ENCODE assay signal across 21 cellular contexts in the genomic region with DNA sequence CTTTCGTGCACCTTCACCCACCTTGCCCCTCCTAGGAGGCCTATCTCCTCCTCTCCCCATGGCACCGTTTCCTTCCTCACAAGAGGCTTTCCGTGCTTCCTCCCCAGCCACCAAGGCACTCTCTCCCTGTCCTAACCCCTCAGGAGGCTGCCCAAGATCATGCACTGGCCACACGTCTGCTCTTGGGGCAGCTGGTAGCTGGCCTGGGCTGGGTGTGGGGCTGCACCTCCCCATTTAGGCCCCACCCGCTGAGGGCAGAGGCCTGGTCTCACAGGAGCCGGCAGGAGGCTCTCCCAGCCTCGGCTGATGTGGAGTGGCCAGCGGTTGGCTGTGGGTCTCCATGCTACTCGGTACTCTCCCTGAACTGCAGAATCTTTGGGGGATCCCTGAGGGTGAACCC. TPM values are rescaled to one million over a fixed set of nuclear protein-coding genes. Genes with fewer than 3 reads are reported as not detected.
DNase-seq lines count a peak whose midpoint lies in the region; ATAC-seq and TF ChIP-seq lines count a peak whose summit lies in the region.
"Had no signal": no experiment of that assay in that cellular context is flagged by ENCODE, and none has a peak within 500 bp of the region (broad histone marks: within the 10 kb centered on the region; RNA-seq: fewer than 3 reads in every experiment).

No MANE protein-coding gene starts in this region.

- H3K36me3 Mint-ChIP-seq in GM23338 (ENCODE audit: low read depth) (no peaks in the 10 kb centered on the region), chondrocyte (ENCODE audit: low read depth) (no peaks in the 10 kb centered on the region)
- H3K36me3 Mint-ChIP-seq in dendritic cell treated with granulocyte-macrophage colony-stimulating factor and Interleukin-4, amounts not matched to agents 40 ng/mL and 50 ng/mL, for 4 days (ENCODE audit: low read depth), result peaks cover 6% of the 10 kb centered on the region
- H3K36me3 Mint-ChIP-seq in natural killer cell treated with Interleukin-12 subunit alpha and Interleukin-12 subunit beta and Interleukin-15 and Interleukin-18, amount 100 ng/mL, for 72 hours, result no peaks in the 10 kb centered on the region
- H3K36me3 Mint-ChIP-seq: activated CD8-positive, alpha-beta memory T cell treated with anti-CD3 and anti-CD28 coated beads, Interleukin-2, amount 10 ng/mL, durations not matched to agents 7 days and 5 days had no signal

- peaks cover 8% of the 10 kb centered on the region for H3K27me3 Mint-ChIP-seq in GM23338 (ENCODE audit: insufficient read depth, low read depth, poor library complexity)
- peaks cover under 1% of the 10 kb centered on the region for H3K27me3 Mint-ChIP-seq in dendritic cell treated with granulocyte-macrophage colony-stimulating factor and Interleukin-4, amounts not matched to agents 40 ng/mL and 50 ng/mL, for 4 days
- no peaks in the 10 kb centered on the region for H3K27me3 Mint-ChIP-seq in natural killer cell treated with Interleukin-12 subunit alpha and Interleukin-12 subunit beta and Interleukin-15 and Interleukin-18, amount 100 ng/mL, for 72 hours
- H3K27me3 Mint-ChIP-seq in chondrocyte (ENCODE audit: low read depth), result no peaks in the 10 kb centered on the region
- H3K27me3 Mint-ChIP-seq: activated CD8-positive, alpha-beta memory T cell treated with anti-CD3 and anti-CD28 coated beads, Interleukin-2, amount 10 ng/mL, durations not matched to agents 7 days and 5 days had no signal

- no peak for TF ChIP-seq CTCF in GM23338 (conservative IDR thresholded peaks at IDR 0.05; ENCODE audit: low read depth in 2 of 2)
- no peak for TF ChIP-seq CTCF in chondrocyte (IDR thresholded peaks at IDR 0.05)

- H3K4me3 ChIP-seq in BLaER1 treated with 17β-estradiol and CSF1 and Interleukin-3, amounts not matched to agents 10 nM and 100 nM, result no peak overlapping the region
- no peak overlapping the region for H3K4me3 ChIP-seq in GM23338
- H3K4me3 ChIP-seq: body of pancreas, right atrium auricular region, testis had no signal

- H3K9me3 Mint-ChIP-seq in GM23338, result no peaks in the 10 kb centered on the region
- no peaks in the 10 kb centered on the region for H3K9me3 Mint-ChIP-seq in dendritic cell treated with granulocyte-macrophage colony-stimulating factor and Interleukin-4, amounts not matched to agents 40 ng/mL and 50 ng/mL, for 4 days
- H3K9me3 Mint-ChIP-seq in natural killer cell treated with Interleukin-12 subunit alpha and Interleukin-12 subunit beta and Interleukin-15 and Interleukin-18, amount 100 ng/mL, for 72 hours, result no peaks in the 10 kb centered on the region
- H3K9me3 Mint-ChIP-seq in chondrocyte (ENCODE audit: low read depth), result no peaks in the 10 kb centered on the region

- H3K9me3 ChIP-seq in BLaER1 treated with 17β-estradiol and CSF1 and Interleukin-3, amounts not matched to agents 10 nM and 100 nM (replicated peaks in 1 of 11), result no peaks in the 10 kb centered on the region
- H3K9me3 ChIP-seq: body of pancreas, right atrium auricular region, testis had no signal

- peak overlapping the region in 9 of 11 experiments; percentile 8 to 94 (median 48); a peak in 13 of 22 replicates for H3K4me2 ChIP-seq in BLaER1 treated with 17β-estradiol and CSF1 and Interleukin-3, amounts not matched to agents 10 nM and 100 nM
- H3K4me2 ChIP-seq in GM23338, result no peak overlapping the region

- H3K4me1 Mint-ChIP-seq in GM23338 (peaks cover 21% of the 10 kb centered on the region), chondrocyte (ENCODE audit: low read depth) (peaks cover 27% of the 10 kb centered on the region)
- peaks cover 26% of the 10 kb centered on the region for H3K4me1 Mint-ChIP-seq in dendritic cell treated with granulocyte-macrophage colony-stimulating factor and Interleukin-4, amounts not matched to agents 40 ng/mL and 50 ng/mL, for 4 days (ENCODE audit: low read depth)
- H3K4me1 Mint-ChIP-seq in natural killer cell treated with Interleukin-12 subunit alpha and Interleukin-12 subunit beta and Interleukin-15 and Interleukin-18, amount 100 ng/mL, for 72 hours (ENCODE audit: low read depth in 2 of 2), result peaks cover 40 to 46% of the 10 kb centered on the region in 2 donors

- H3K4me1 ChIP-seq in BLaER1 treated with 17β-estradiol and CSF1 and Interleukin-3, amounts not matched to agents 10 nM and 100 nM, result peaks cover 60 to 90% (median 75%) of the 10 kb centered on the region in 10 experiments
- H3K4me1 ChIP-seq in GM23338 (ENCODE audit: insufficient read depth), result peaks cover 21% of the 10 kb centered on the region
- H3K4me1 ChIP-seq: body of pancreas, parathyroid adenoma had no signal

- peaks cover 16% of the 10 kb centered on the region; the same call in 1 of the 2 replicates for H3F3A ChIP-seq in GM23338 (replicated peaks; ENCODE audit: low read depth)

- H3K27ac ChIP-seq in BLaER1 treated with 17β-estradiol and CSF1 and Interleukin-3, amounts not matched to agents 10 nM and 100 nM, result peak overlapping the region in 5 of 11 experiments; percentile 8 to 53 (median 29); a peak in 5 of 22 replicates
- no peak overlapping the region for H3K27ac ChIP-seq in GM23338 (ENCODE audit: low read depth)
- H3K27ac ChIP-seq: body of pancreas, parathyroid adenoma, right atrium auricular region, testis had no signal

- peaks cover 0 to 98% (median 31%) of the 10 kb centered on the region in 11 experiments; a peak in 15 of 22 replicates for H4K20me1 ChIP-seq in BLaER1 treated with 17β-estradiol and CSF1 and Interleukin-3, amounts not matched to agents 10 nM and 100 nM
- H4K20me1 ChIP-seq in GM23338 (replicated peaks; ENCODE audit: insufficient read depth), result no peaks in the 10 kb centered on the region

- no peak for DNase-seq in GM23338 (ENCODE audit: low spot score)
- DNase-seq in natural killer cell treated with Interleukin-12 subunit alpha and Interleukin-12 subunit beta and Interleukin-15 and Interleukin-18, amount 100 ng/mL, for 72 hours (ENCODE audit: low spot score), result no peak
- DNase-seq in NCI-H1930 (lab: John Stamatoyannopoulos, UW), result no peak
- DNase-seq in chondrocyte (ENCODE audit: low spot score), result no peak
- DNase-seq: activated CD4-positive, alpha-beta T cell treated with anti-CD3 and anti-CD28 coated beads for 48 hours; activated CD8-positive, alpha-beta memory T cell treated with anti-CD3 and anti-CD28 coated beads, Interleukin-2, amount 10 ng/mL, durations not matched to agents 7 days and 5 days; body of pancreas; cerebellar nuclear complex; foreskin fibroblast; left colon; NCI-H1694; NCI-H524 treated with DMSO at 0.1 percent for 48 hours; stimulated activated CD4-positive, alpha-beta T cell treated with anti-CD3 and anti-CD28 coated beads, Interleukin-4, amount 100 ng/mL, for 1 hour; stimulated activated naive CD4-positive, alpha-beta T cell; T-helper 2 cell; testis had no signal

- intact Hi-C loops in dendritic cell treated with granulocyte-macrophage colony-stimulating factor and Interleukin-4, amounts not matched to agents 40 ng/mL and 50 ng/mL, for 4 days (cut with micrococcal nuclease), result no loop called here

- H3K36me3 ChIP-seq in BLaER1 treated with 17β-estradiol and CSF1 and Interleukin-3, amounts not matched to agents 10 nM and 100 nM, result no peaks in the 10 kb centered on the region
- H3K36me3 ChIP-seq in GM23338 (ENCODE audit: insufficient read depth), result no peaks in the 10 kb centered on the region; the same call in 1 of the 2 replicates
- H3K36me3 ChIP-seq: right atrium auricular region had no signal

- H3K27me3 ChIP-seq in BLaER1 treated with 17β-estradiol and CSF1 and Interleukin-3, amounts not matched to agents 10 nM and 100 nM, result no peaks in the 10 kb centered on the region
- no peaks in the 10 kb centered on the region for H3K27me3 ChIP-seq in GM23338 (ENCODE audit: insufficient read depth)
- H3K27me3 ChIP-seq: body of pancreas, right atrium auricular region, testis had no signal

- H3K79me2 ChIP-seq in GM23338 (replicated peaks; ENCODE audit: insufficient read depth), result no peaks in the 10 kb centered on the region; the same call in 1 of the 2 replicates

- peak overlapping the region; percentile 32; the same call in 1 of the 2 replicates for H2AFZ ChIP-seq in GM23338
- H2AFZ ChIP-seq: parathyroid adenoma had no signal

- peaks cover 7% of the 10 kb centered on the region; the same call in 1 of the 2 replicates for H3K9me2 ChIP-seq in GM23338 (ENCODE audit: insufficient read depth)

- no peak overlapping the region for H3K27ac Mint-ChIP-seq in GM23338
- peak overlapping the region; percentile 43 for H3K27ac Mint-ChIP-seq in dendritic cell treated with granulocyte-macrophage colony-stimulating factor and Interleukin-4, amounts not matched to agents 40 ng/mL and 50 ng/mL, for 4 days
- no peak overlapping the region for H3K27ac Mint-ChIP-seq in natural killer cell treated with Interleukin-12 subunit alpha and Interleukin-12 subunit beta and Interleukin-15 and Interleukin-18, amount 100 ng/mL, for 72 hours
- no peak overlapping the region for H3K27ac Mint-ChIP-seq in chondrocyte (ENCODE audit: unreplicated experiment)
- H3K27ac Mint-ChIP-seq: activated CD8-positive, alpha-beta memory T cell treated with anti-CD3 and anti-CD28 coated beads, Interleukin-2, amount 10 ng/mL, durations not matched to agents 7 days and 5 days had no signal

- ATAC-seq in GM23338 (peak; percentile 16; the same call in 2 of the 3 replicates), HG02623 (IDR thresholded peaks at IDR 0.05; ENCODE audit: unreplicated experiment) (no peak)
- no peak for ATAC-seq in natural killer cell treated with Interleukin-12 subunit alpha and Interleukin-12 subunit beta and Interleukin-15 and Interleukin-18, amount 100 ng/mL, for 72 hours
- ATAC-seq: activated CD8-positive, alpha-beta memory T cell treated with anti-CD3 and anti-CD28 coated beads, Interleukin-2, amount 10 ng/mL, durations not matched to agents 7 days and 5 days; body of pancreas; left colon had no signal

- H3K4me3 Mint-ChIP-seq in GM23338 (no peak overlapping the region), chondrocyte (ENCODE audit: unreplicated experiment) (no peak overlapping the region)
- no peak overlapping the region for H3K4me3 Mint-ChIP-seq in dendritic cell treated with granulocyte-macrophage colony-stimulating factor and Interleukin-4, amounts not matched to agents 40 ng/mL and 50 ng/mL, for 4 days
- peak overlapping the region; percentile 16 for H3K4me3 Mint-ChIP-seq in natural killer cell treated with Interleukin-12 subunit alpha and Interleukin-12 subunit beta and Interleukin-15 and Interleukin-18, amount 100 ng/mL, for 72 hours
- H3K4me3 Mint-ChIP-seq: activated CD8-positive, alpha-beta memory T cell treated with anti-CD3 and anti-CD28 coated beads, Interleukin-2, amount 10 ng/mL, durations not matched to agents 7 days and 5 days had no signal

- peak overlapping the region in 2 of 11 experiments; percentile 43 to 44; a peak in 2 of 22 replicates for H3K9ac ChIP-seq in BLaER1 treated with 17β-estradiol and CSF1 and Interleukin-3, amounts not matched to agents 10 nM and 100 nM
- H3K9ac ChIP-seq: parathyroid adenoma had no signal

TF ChIP-seq in GM23338, 12 proteins besides CTCF, POLR2A, EP300 and RAD21 (continues in another document):
- no peak for TF ChIP-seq NANOG (IDR thresholded peaks at IDR 0.05; ENCODE audit: borderline replicate concordance)
- TF ChIP-seq JUNB (IDR thresholded peaks at IDR 0.05; ENCODE audit: unreplicated experiment), result no peak

RNA-seq across cellular contexts. Expression of gene NOL4L, which starts 13.6 kb away (rescaled TPM):
- 32.8 and 38.8 TPM in 2 replicates for total RNA-seq in GM23338 (2014; rRNA removed; shearing (Covaris generic))
- polyA plus RNA-seq in GM23338 (2016; fragmentation: Nextera tagmentation; extraction: Ambion mirVana), result 36.7 and 39.2 TPM in 2 replicates
- 10 to 100 TPM; 20.0 to 20.1 TPM for total RNA-seq in natural killer cell treated with Interleukin-12 subunit alpha and Interleukin-12 subunit beta and Interleukin-15 and Interleukin-18, amount 100 ng/mL, for 72 hours
- total RNA-seq in chondrocyte, result 37.7 to 42.7 TPM (median 40.0 TPM) in 3 replicates
